26 cellular contexts compared by ENCODE assay signal in the genomic region with DNA sequence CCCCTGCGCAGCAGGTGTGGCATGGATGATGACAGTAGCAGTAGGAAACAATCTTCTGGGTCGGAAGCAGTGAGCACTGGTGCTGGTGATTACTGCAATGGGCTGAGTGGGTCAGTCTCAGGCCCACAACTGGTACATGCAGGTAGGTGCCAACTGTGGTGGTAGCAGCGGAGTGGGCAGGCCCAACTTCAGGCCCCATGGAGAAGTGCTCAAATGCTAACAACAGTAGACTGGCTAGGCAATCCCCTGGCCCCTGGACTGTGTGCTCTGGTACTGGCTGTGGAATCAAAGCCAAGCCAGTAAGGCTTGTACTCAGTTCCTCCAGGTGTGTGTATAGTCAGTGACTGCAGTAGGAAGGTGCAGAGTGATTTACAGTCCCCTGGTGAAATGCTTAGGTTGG.
"Had no signal": no experiment of that assay in that cellular context is flagged by ENCODE, and none has a peak within 500 bp of the region (broad histone marks: within the 10 kb centered on the region; RNA-seq: fewer than 3 reads in every experiment).

No MANE protein-coding gene starts in this region.

- H3K9me3 ChIP-seq: neutrophil, pancreas, prostate gland, right atrium auricular region, thoracic aorta, tibial nerve, upper lobe of right lung, vagina had no signal

- H3K9me3 Mint-ChIP-seq: stimulated activated naive CD8-positive, alpha-beta T cell treated with anti-CD3 and anti-CD28 coated beads, Interleukin-15, Interleukin-2, amounts not matched to agents 100 ng/mL and 50 ng/mL, for 24 hours had no signal

- H3K4me1 ChIP-seq: heart left ventricle, pancreas, prostate gland, right atrium auricular region, tibial nerve, upper lobe of right lung, vagina had no signal

- ATAC-seq: heart left ventricle, left lobe of liver, pancreas, sciatic nerve, upper lobe of right lung had no signal

- H3K27me3 Mint-ChIP-seq: memory B cell; naive thymus-derived CD8-positive, alpha-beta T cell; stimulated activated naive B cell treated with anti-CD40 and anti-IgM and Interleukin-4, amounts not matched to agents 10 μg/mL and 1 μg/mL and 100 μg/mL, for 72 hours; stimulated activated naive CD8-positive, alpha-beta T cell treated with anti-CD3 and anti-CD28 coated beads, Interleukin-15, Interleukin-2, amounts not matched to agents 100 ng/mL and 50 ng/mL, for 24 hours had no signal

- H3K4me3 ChIP-seq: dorsolateral prefrontal cortex, heart left ventricle, hepatocyte, lung, pancreas, prostate gland, right atrium auricular region, thoracic aorta, tibial nerve, upper lobe of right lung, vagina had no signal

- H3K4me2 ChIP-seq: hepatocyte had no signal

- H3K27ac ChIP-seq: dorsolateral prefrontal cortex, heart left ventricle, hepatocyte, neutrophil, pancreas, prostate gland, right atrium auricular region, tibial nerve, upper lobe of right lung, vagina had no signal

- H3K27ac Mint-ChIP-seq: memory B cell; mesothelial cell of epicardium; naive thymus-derived CD8-positive, alpha-beta T cell; nephron progenitor cell; stimulated activated naive B cell treated with anti-CD40 and anti-IgM and Interleukin-4, amounts not matched to agents 10 μg/mL and 1 μg/mL and 100 μg/mL, for 72 hours; stimulated activated naive CD8-positive, alpha-beta T cell treated with anti-CD3 and anti-CD28 coated beads, Interleukin-15, Interleukin-2, amounts not matched to agents 100 ng/mL and 50 ng/mL, for 24 hours had no signal

- H3K4me1 Mint-ChIP-seq: memory B cell; naive thymus-derived CD8-positive, alpha-beta T cell; stimulated activated naive B cell treated with anti-CD40 and anti-IgM and Interleukin-4, amounts not matched to agents 10 μg/mL and 1 μg/mL and 100 μg/mL, for 72 hours had no signal

- H3K36me3 Mint-ChIP-seq: memory B cell; naive thymus-derived CD8-positive, alpha-beta T cell; stimulated activated naive B cell treated with anti-CD40 and anti-IgM and Interleukin-4, amounts not matched to agents 10 μg/mL and 1 μg/mL and 100 μg/mL, for 72 hours had no signal

- H3K79me2 ChIP-seq: hepatocyte had no signal

- H3K4me3 Mint-ChIP-seq: memory B cell; mesothelial cell of epicardium; naive thymus-derived CD8-positive, alpha-beta T cell; nephron progenitor cell; stimulated activated naive B cell treated with anti-CD40 and anti-IgM and Interleukin-4, amounts not matched to agents 10 μg/mL and 1 μg/mL and 100 μg/mL, for 72 hours; stimulated activated naive CD8-positive, alpha-beta T cell treated with anti-CD3 and anti-CD28 coated beads, Interleukin-15, Interleukin-2, amounts not matched to agents 100 ng/mL and 50 ng/mL, for 24 hours had no signal

- H3K27me3 ChIP-seq: dorsolateral prefrontal cortex, heart left ventricle, hepatocyte, neutrophil, pancreas, right atrium auricular region, tibial nerve, upper lobe of right lung, vagina had no signal

- DNase-seq: cerebellar nuclear complex; cortex of kidney; effector CD4-positive, alpha-beta T cell; heart left ventricle; kidney; naive thymus-derived CD8-positive, alpha-beta T cell; pancreas; stimulated activated CD4-positive, alpha-beta T cell treated with anti-CD3 and anti-CD28 coated beads, Interleukin-2, amount 100 ng/mL, for 24 hours; stimulated activated CD4-positive, alpha-beta T cell treated with anti-CD3 and anti-CD28 coated beads, Interleukin-4, amount 100 ng/mL, for 24 hours; stimulated activated naive B cell treated with anti-CD40 and anti-IgM and Interleukin-4, amounts not matched to agents 10 μg/mL and 1 μg/mL and 100 μg/mL, for 72 hours; upper lobe of right lung had no signal

- H2AFZ ChIP-seq: hepatocyte had no signal

- H3K36me3 ChIP-seq: heart left ventricle, neutrophil, pancreas, prostate gland, right atrium auricular region, thoracic aorta, tibial nerve, upper lobe of right lung, vagina had no signal
